In genomic region chr10:83990126-83990525, GRCh38 we compare ENCODE assay signal across 10 cellular contexts.
A peak's percentile ranks its signal among the peaks of the same experiment; 100 is the strongest.
DNase-seq lines count a peak whose midpoint lies in the region; ATAC-seq and TF ChIP-seq lines count a peak whose summit lies in the region.
"Had no signal": no experiment of that assay in that cellular context is flagged by ENCODE, and none has a peak within 500 bp of the region (broad histone marks: within the 10 kb centered on the region; RNA-seq: fewer than 3 reads in every experiment).

No MANE protein-coding gene starts in this region.

- in situ Hi-C loops in brain microvascular endothelial cell (cut with HindIII; ENCODE audit: low pct_ligation_motif_present, low sequenced_read_pairs) = no loop called here

- no peak for TF ChIP-seq CTCF in brain microvascular endothelial cell (IDR thresholded peaks at IDR 0.05; ENCODE audit: low read depth, low read length, missing control alignments)

- H3K4me1 Mint-ChIP-seq in stimulated activated effector memory CD8-positive, alpha-beta T cell treated with anti-CD3 and anti-CD28 coated beads, Interleukin-12 subunit alpha, Interleukin-12 subunit beta, amount 100 ng/mL, for 72 hours = no peaks in the 10 kb centered on the region

- ATAC-seq in GM19035 (IDR thresholded peaks at IDR 0.05; ENCODE audit: unreplicated experiment) (peak; percentile 81), HG02759 (IDR thresholded peaks at IDR 0.05; ENCODE audit: unreplicated experiment) (peak; percentile 92), HG03565 (IDR thresholded peaks at IDR 0.05; ENCODE audit: unreplicated experiment) (peak; percentile 91)
- ATAC-seq in stimulated activated effector memory CD8-positive, alpha-beta T cell treated with anti-CD3 and anti-CD28 coated beads, Interleukin-12 subunit alpha, Interleukin-12 subunit beta, amount 100 ng/mL, for 72 hours = peak; percentile 17
- ATAC-seq: PC-3 had no signal

- peaks cover 2% of the 10 kb centered on the region for H3K9me3 Mint-ChIP-seq in stimulated activated effector memory CD8-positive, alpha-beta T cell treated with anti-CD3 and anti-CD28 coated beads, Interleukin-12 subunit alpha, Interleukin-12 subunit beta, amount 100 ng/mL, for 72 hours

- DNase-seq in stimulated activated effector memory CD8-positive, alpha-beta T cell treated with anti-CD3 and anti-CD28 coated beads, Interleukin-12 subunit alpha, Interleukin-12 subunit beta, amount 100 ng/mL, for 72 hours (ENCODE audit: low spot score in 2 of 2) = no peak
- DNase-seq in foreskin melanocyte = no peak
- no peak for DNase-seq in islet precursor cell
- DNase-seq in brain microvascular endothelial cell = no peak
- no peak for DNase-seq in stimulated activated naive CD4-positive, alpha-beta T cell treated with Interleukin-2 at 50 U/mL for 16 hours (lab: John Stamatoyannopoulos, UW)
- DNase-seq: PC-3 had no signal

- no peaks in the 10 kb centered on the region for H3K36me3 Mint-ChIP-seq in stimulated activated effector memory CD8-positive, alpha-beta T cell treated with anti-CD3 and anti-CD28 coated beads, Interleukin-12 subunit alpha, Interleukin-12 subunit beta, amount 100 ng/mL, for 72 hours

- H3K36me3 ChIP-seq in brain microvascular endothelial cell (replicated peaks) = no peaks in the 10 kb centered on the region
- H3K36me3 ChIP-seq: adrenal gland had no signal

- H3K27ac Mint-ChIP-seq in stimulated activated effector memory CD8-positive, alpha-beta T cell treated with anti-CD3 and anti-CD28 coated beads, Interleukin-12 subunit alpha, Interleukin-12 subunit beta, amount 100 ng/mL, for 72 hours = no peak overlapping the region

- H3K27me3 ChIP-seq in brain microvascular endothelial cell (replicated peaks) = no peaks in the 10 kb centered on the region
- H3K27me3 ChIP-seq: adrenal gland had no signal

- no peak overlapping the region for H3K4me3 ChIP-seq in brain microvascular endothelial cell (ENCODE audit: low read depth, low read length)
- H3K4me3 ChIP-seq: adrenal gland had no signal

- no peak overlapping the region for H3K27ac ChIP-seq in brain microvascular endothelial cell
- H3K27ac ChIP-seq: adrenal gland had no signal

- no peak overlapping the region for H3K4me3 Mint-ChIP-seq in stimulated activated effector memory CD8-positive, alpha-beta T cell treated with anti-CD3 and anti-CD28 coated beads, Interleukin-12 subunit alpha, Interleukin-12 subunit beta, amount 100 ng/mL, for 72 hours

Comparison
In these comparisons a context has a peak if more than half of its experiments do, and no peak if none do; other contexts are left out.
1. ATAC-seq: peak in every context shown above with its lines; median percentile 92 in HG02759; 91 in HG03565; 81 in GM19035; 17 in stimulated activated effector memory CD8-positive, alpha-beta T cell treated with anti-CD3 and anti-CD28 coated beads, Interleukin-12 subunit alpha, Interleukin-12 subunit beta, amount 100 ng/mL, for 72 hours.